1 cellular context compared by ENCODE assay signal in the genomic region with DNA sequence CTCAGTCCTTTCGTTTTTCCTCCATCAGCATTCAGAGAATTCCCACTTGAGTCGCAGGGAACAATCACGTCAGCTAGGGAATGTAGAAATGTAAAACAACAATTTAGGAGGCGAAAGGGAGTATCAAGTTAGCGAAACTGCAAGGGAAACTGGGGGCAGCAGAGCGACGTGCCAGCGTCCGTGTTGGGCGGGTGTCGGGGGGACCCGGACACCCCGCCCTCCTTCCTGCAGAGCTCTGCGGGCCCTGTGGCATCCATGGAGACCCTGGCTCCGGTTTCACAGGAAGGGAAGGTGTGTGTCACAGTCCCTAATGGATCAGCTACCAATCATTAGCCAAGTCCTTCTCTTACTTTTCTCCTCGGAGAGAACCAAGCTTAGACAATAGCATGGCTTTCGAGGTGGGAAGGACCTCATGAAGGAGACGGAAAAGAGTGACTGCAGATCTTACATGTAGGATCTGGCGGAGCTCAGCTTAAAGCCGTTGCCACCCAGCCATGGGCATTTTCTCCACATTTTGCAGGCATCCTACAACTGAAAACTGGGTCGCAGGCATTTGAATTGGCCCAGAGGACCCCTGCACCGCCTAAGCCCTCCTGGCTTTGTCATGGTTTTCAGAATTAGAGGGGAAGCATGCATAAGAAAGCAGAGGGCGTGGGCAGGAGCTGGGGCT.
TF ChIP-seq lines count a peak whose summit lies in the region.

No MANE protein-coding gene starts in this region.

TF ChIP-seq in WTC11, 78 proteins besides CTCF, POLR2A, EP300 and RAD21 (continued from another document):
- TF ChIP-seq, protein P1, sequence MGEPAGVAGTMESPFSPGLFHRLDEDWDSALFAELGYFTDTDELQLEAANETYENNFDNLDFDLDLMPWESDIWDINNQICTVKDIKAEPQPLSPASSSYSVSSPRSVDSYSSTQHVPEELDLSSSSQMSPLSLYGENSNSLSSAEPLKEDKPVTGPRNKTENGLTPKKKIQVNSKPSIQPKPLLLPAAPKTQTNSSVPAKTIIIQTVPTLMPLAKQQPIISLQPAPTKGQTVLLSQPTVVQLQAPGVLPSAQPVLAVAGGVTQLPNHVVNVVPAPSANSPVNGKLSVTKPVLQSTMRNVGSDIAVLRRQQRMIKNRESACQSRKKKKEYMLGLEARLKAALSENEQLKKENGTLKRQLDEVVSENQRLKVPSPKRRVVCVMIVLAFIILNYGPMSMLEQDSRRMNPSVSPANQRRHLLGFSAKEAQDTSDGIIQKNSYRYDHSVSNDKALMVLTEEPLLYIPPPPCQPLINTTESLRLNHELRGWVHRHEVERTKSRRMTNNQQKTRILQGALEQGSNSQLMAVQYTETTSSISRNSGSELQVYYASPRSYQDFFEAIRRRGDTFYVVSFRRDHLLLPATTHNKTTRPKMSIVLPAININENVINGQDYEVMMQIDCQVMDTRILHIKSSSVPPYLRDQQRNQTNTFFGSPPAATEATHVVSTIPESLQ (CRISPR knock-in tag; IDR thresholded peaks at IDR 0.05), result no peak
- TF ChIP-seq, protein P2, sequence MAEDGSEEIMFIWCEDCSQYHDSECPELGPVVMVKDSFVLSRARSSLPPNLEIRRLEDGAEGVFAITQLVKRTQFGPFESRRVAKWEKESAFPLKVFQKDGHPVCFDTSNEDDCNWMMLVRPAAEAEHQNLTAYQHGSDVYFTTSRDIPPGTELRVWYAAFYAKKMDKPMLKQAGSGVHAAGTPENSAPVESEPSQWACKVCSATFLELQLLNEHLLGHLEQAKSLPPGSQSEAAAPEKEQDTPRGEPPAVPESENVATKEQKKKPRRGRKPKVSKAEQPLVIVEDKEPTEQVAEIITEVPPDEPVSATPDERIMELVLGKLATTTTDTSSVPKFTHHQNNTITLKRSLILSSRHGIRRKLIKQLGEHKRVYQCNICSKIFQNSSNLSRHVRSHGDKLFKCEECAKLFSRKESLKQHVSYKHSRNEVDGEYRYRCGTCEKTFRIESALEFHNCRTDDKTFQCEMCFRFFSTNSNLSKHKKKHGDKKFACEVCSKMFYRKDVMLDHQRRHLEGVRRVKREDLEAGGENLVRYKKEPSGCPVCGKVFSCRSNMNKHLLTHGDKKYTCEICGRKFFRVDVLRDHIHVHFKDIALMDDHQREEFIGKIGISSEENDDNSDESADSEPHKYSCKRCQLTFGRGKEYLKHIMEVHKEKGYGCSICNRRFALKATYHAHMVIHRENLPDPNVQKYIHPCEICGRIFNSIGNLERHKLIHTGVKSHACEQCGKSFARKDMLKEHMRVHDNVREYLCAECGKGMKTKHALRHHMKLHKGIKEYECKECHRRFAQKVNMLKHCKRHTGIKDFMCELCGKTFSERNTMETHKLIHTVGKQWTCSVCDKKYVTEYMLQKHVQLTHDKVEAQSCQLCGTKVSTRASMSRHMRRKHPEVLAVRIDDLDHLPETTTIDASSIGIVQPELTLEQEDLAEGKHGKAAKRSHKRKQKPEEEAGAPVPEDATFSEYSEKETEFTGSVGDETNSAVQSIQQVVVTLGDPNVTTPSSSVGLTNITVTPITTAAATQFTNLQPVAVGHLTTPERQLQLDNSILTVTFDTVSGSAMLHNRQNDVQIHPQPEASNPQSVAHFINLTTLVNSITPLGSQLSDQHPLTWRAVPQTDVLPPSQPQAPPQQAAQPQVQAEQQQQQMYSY (CRISPR knock-in tag; IDR thresholded peaks at IDR 0.05), result peak; percentile 99
